In genomic region chr4:67674098-67674497, GRCh38 we compare ENCODE assay signal across 25 cellular contexts. TPM values are rescaled to one million over a fixed set of nuclear protein-coding genes. Genes with fewer than 3 reads are reported as not detected.
DNase-seq lines count a peak whose midpoint lies in the region; ATAC-seq and TF ChIP-seq lines count a peak whose summit lies in the region.
"Had no signal": no experiment of that assay in that cellular context is flagged by ENCODE, and none has a peak within 500 bp of the region (broad histone marks: within the 10 kb centered on the region; RNA-seq: fewer than 3 reads in every experiment).

No MANE protein-coding gene starts in this region.

- H3K36me3 Mint-ChIP-seq in endothelial cell (ENCODE audit: low read depth, unreplicated experiment) (peaks cover 33% of the 10 kb centered on the region), neural progenitor cell (peaks cover 44% of the 10 kb centered on the region)
- H3K36me3 Mint-ChIP-seq in natural killer cell treated with Interleukin-12 subunit alpha and Interleukin-12 subunit beta and Interleukin-15 and Interleukin-18, amount 100 ng/mL, for 72 hours = peaks cover 22% of the 10 kb centered on the region

- H3K27ac ChIP-seq in OCI-LY7 (ENCODE audit: low read depth, low read length, poor library complexity, severe bottlenecking) (no peak overlapping the region), neural progenitor cell (no peak overlapping the region)
- H3K27ac ChIP-seq: thoracic aorta, WERI-Rb-1 had no signal

- DNase-seq in GM06990 (ENCODE audit: extremely low read depth, insufficient read length) (no peak), OCI-LY7 (ENCODE audit: low spot score) (no peak), endothelial cell (ENCODE audit: low spot score) (no peak), neural progenitor cell (ENCODE audit: low spot score) (peak; percentile 2), putamen (ENCODE audit: low spot score) (no peak), NCI-H2107 (lab: John Stamatoyannopoulos, UW) (no peak)
- no peak for DNase-seq in natural killer cell treated with Interleukin-12 subunit alpha and Interleukin-12 subunit beta and Interleukin-15 and Interleukin-18, amount 100 ng/mL, for 72 hours (ENCODE audit: low spot score)
- DNase-seq: activated CD4-positive, alpha-beta memory T cell treated with anti-CD3 and anti-CD28 coated beads, Interleukin-2, amount 10 ng/mL, durations not matched to agents 7 days and 5 days; activated T-cell treated with anti-CD3 and anti-CD28 coated beads, Interleukin-2, amount 50 U/mL, for 48 hours; CD8-positive, alpha-beta T cell; cortex of kidney; DMS79; erythroblast; mucosa of descending colon; NCI-H1105; NCI-H524 treated with DMSO at 0.1 percent for 48 hours; retina; SIG-M5; T-helper 2 cell; WERI-Rb-1 had no signal

- H3K4me3 ChIP-seq in GM06990 (replicated peaks; ENCODE audit: low read depth, low read length) (no peak overlapping the region), OCI-LY7 (ENCODE audit: low read depth, low read length, poor library complexity, severe bottlenecking) (no peak overlapping the region), neural progenitor cell (no peak overlapping the region)
- H3K4me3 ChIP-seq: mucosa of descending colon, thoracic aorta had no signal

- no peak for ATAC-seq in natural killer cell treated with Interleukin-12 subunit alpha and Interleukin-12 subunit beta and Interleukin-15 and Interleukin-18, amount 100 ng/mL, for 72 hours
- no peak for ATAC-seq in HG03460 (IDR thresholded peaks at IDR 0.05; ENCODE audit: unreplicated experiment)
- ATAC-seq: activated naive CD4-positive, alpha-beta T cell treated with anti-CD3 and anti-CD28 coated beads, Interleukin-2, amount 50 U/mL, for 72 hours; CD8-positive, alpha-beta T cell; left lobe of liver; mucosa of descending colon had no signal

- H3K36me3 ChIP-seq in GM06990 (ENCODE audit: control insufficient read depth, insufficient read depth, low read length) (peaks cover 4% of the 10 kb centered on the region), OCI-LY7 (ENCODE audit: insufficient read depth, low read length) (peaks cover 95% of the 10 kb centered on the region), neural progenitor cell (peaks cover 12% of the 10 kb centered on the region)

- H3K4me2 ChIP-seq in OCI-LY7 (ENCODE audit: low read length) = no peak overlapping the region
- H3K4me2 ChIP-seq in neural progenitor cell = no peak overlapping the region

- H3K27me3 ChIP-seq in GM06990 (replicated peaks; ENCODE audit: control insufficient read depth, insufficient read depth, low read length) (no peaks in the 10 kb centered on the region), neural progenitor cell (no peaks in the 10 kb centered on the region)

- H3K9me2 ChIP-seq in OCI-LY7 (ENCODE audit: insufficient read depth, low read length) = no peaks in the 10 kb centered on the region

- H3K4me1 ChIP-seq in OCI-LY7 (ENCODE audit: insufficient read depth, low read length, poor library complexity, severe bottlenecking) = no peaks in the 10 kb centered on the region
- no peaks in the 10 kb centered on the region for H3K4me1 ChIP-seq in neural progenitor cell

- H3K9me3 ChIP-seq in OCI-LY7 (ENCODE audit: low read length) (0 out of 2 replicates have a peak, but pooled peaks cover 16% of the 10 kb centered on the region), neural progenitor cell (ENCODE audit: low read depth) (no peaks in the 10 kb centered on the region)
- H3K9me3 ChIP-seq: mucosa of descending colon, thoracic aorta had no signal

- H3K4me3 Mint-ChIP-seq in endothelial cell (ENCODE audit: unreplicated experiment) = no peak overlapping the region
- H3K4me3 Mint-ChIP-seq in neural progenitor cell = no peak overlapping the region
- no peak overlapping the region for H3K4me3 Mint-ChIP-seq in natural killer cell treated with Interleukin-12 subunit alpha and Interleukin-12 subunit beta and Interleukin-15 and Interleukin-18, amount 100 ng/mL, for 72 hours
- H3K4me3 Mint-ChIP-seq: activated CD4-positive, alpha-beta memory T cell treated with anti-CD3 and anti-CD28 coated beads, Interleukin-2, amount 10 ng/mL, durations not matched to agents 7 days and 5 days; brain; CD8-positive, alpha-beta T cell had no signal

- H2AFZ ChIP-seq in OCI-LY7 (ENCODE audit: low read length) (no peak overlapping the region), neural progenitor cell (replicated peaks) (no peak overlapping the region)

- H3K9ac ChIP-seq in neural progenitor cell = no peak overlapping the region

- BruUV-seq in OCI-LY7 (replicated peaks; lab: Mats Ljungman, UMichigan) = no TSS peak

- intact Hi-C loops in OCI-LY7 (cut with micrococcal nuclease; ENCODE audit: unreplicated experiment) = no loop called here

- no peaks in the 10 kb centered on the region for H3F3A ChIP-seq in neural progenitor cell (ENCODE audit: low read depth)

- H3K79me2 ChIP-seq in OCI-LY7 (ENCODE audit: insufficient read depth, low read depth, low read length) = no peaks in the 10 kb centered on the region
- no peaks in the 10 kb centered on the region for H3K79me2 ChIP-seq in neural progenitor cell (ENCODE audit: low read depth)

- no peaks in the 10 kb centered on the region for H3K9me3 Mint-ChIP-seq in endothelial cell (ENCODE audit: unreplicated experiment)
- no peaks in the 10 kb centered on the region for H3K9me3 Mint-ChIP-seq in neural progenitor cell
- H3K9me3 Mint-ChIP-seq in natural killer cell treated with Interleukin-12 subunit alpha and Interleukin-12 subunit beta and Interleukin-15 and Interleukin-18, amount 100 ng/mL, for 72 hours = no peaks in the 10 kb centered on the region
- H3K9me3 Mint-ChIP-seq: activated CD4-positive, alpha-beta memory T cell treated with anti-CD3 and anti-CD28 coated beads, Interleukin-2, amount 10 ng/mL, durations not matched to agents 7 days and 5 days; activated naive CD4-positive, alpha-beta T cell treated with anti-CD3 and anti-CD28 coated beads, Interleukin-2, amount 50 U/mL, for 72 hours; CD8-positive, alpha-beta T cell had no signal

- H3K27ac Mint-ChIP-seq in endothelial cell (ENCODE audit: unreplicated experiment) = no peak overlapping the region
- no peak overlapping the region for H3K27ac Mint-ChIP-seq in neural progenitor cell
- H3K27ac Mint-ChIP-seq in natural killer cell treated with Interleukin-12 subunit alpha and Interleukin-12 subunit beta and Interleukin-15 and Interleukin-18, amount 100 ng/mL, for 72 hours = no peak overlapping the region
- H3K27ac Mint-ChIP-seq: activated CD4-positive, alpha-beta memory T cell treated with anti-CD3 and anti-CD28 coated beads, Interleukin-2, amount 10 ng/mL, durations not matched to agents 7 days and 5 days; activated naive CD4-positive, alpha-beta T cell treated with anti-CD3 and anti-CD28 coated beads, Interleukin-2, amount 50 U/mL, for 72 hours; brain; CD8-positive, alpha-beta T cell had no signal

- CTCF ChIA-PET in OCI-LY7 (lab: Charles Lee; ENCODE audit: unreplicated experiment) = no interaction called here

- H3K4me1 Mint-ChIP-seq in endothelial cell (ENCODE audit: unreplicated experiment) (no peaks in the 10 kb centered on the region), neural progenitor cell (no peaks in the 10 kb centered on the region)
- H3K4me1 Mint-ChIP-seq in natural killer cell treated with Interleukin-12 subunit alpha and Interleukin-12 subunit beta and Interleukin-15 and Interleukin-18, amount 100 ng/mL, for 72 hours (ENCODE audit: low read depth in 2 of 2) = no peaks in the 10 kb centered on the region
- H3K4me1 Mint-ChIP-seq: activated CD4-positive, alpha-beta memory T cell treated with anti-CD3 and anti-CD28 coated beads, Interleukin-2, amount 10 ng/mL, durations not matched to agents 7 days and 5 days; brain had no signal

- TF ChIP-seq CTCF in GM06990 (IDR thresholded peaks at IDR 0.05; ENCODE audit: insufficient read depth, low read length, poor library complexity, severe bottlenecking) = peak; percentile 2
- 0 out of 2 replicates have a peak, but pooled peaks have one; percentile 20 for TF ChIP-seq CTCF in OCI-LY7 (conservative IDR thresholded peaks at IDR 0.05; ENCODE audit: low read length)
- peak; percentile 45 for TF ChIP-seq CTCF in endothelial cell (IDR thresholded peaks at IDR 0.05; ENCODE audit: unreplicated experiment)
- no peak for TF ChIP-seq CTCF in neural progenitor cell (IDR thresholded peaks at IDR 0.05)

- POLR2A ChIA-PET in OCI-LY7 (lab: Charles Lee) = no interaction called here

- H4K20me1 ChIP-seq in OCI-LY7 (ENCODE audit: insufficient read depth, low read length) (no peaks in the 10 kb centered on the region), neural progenitor cell (ENCODE audit: low read depth) (no peaks in the 10 kb centered on the region)

- H3K27me3 Mint-ChIP-seq in endothelial cell (ENCODE audit: unreplicated experiment) (no peaks in the 10 kb centered on the region), neural progenitor cell (ENCODE audit: insufficient read depth, low read depth) (no peaks in the 10 kb centered on the region)
- H3K27me3 Mint-ChIP-seq in natural killer cell treated with Interleukin-12 subunit alpha and Interleukin-12 subunit beta and Interleukin-15 and Interleukin-18, amount 100 ng/mL, for 72 hours = no peaks in the 10 kb centered on the region
- H3K27me3 Mint-ChIP-seq: activated CD4-positive, alpha-beta memory T cell treated with anti-CD3 and anti-CD28 coated beads, Interleukin-2, amount 10 ng/mL, durations not matched to agents 7 days and 5 days; brain had no signal

RNA-seq across cellular contexts. Expression of gene UBA6, which starts 26.9 kb away (rescaled TPM):
- 40.6 and 49.3 TPM in 2 replicates for total RNA-seq in OCI-LY7 (2014; rRNA removed; shearing (Covaris generic))
- total RNA-seq in OCI-LY7 (2022) (92.4 and 92.7 TPM in 2 replicates), endothelial cell (ENCODE audit: unreplicated experiment) (79.5 TPM), neural progenitor cell (ENCODE audit: low replicate concordance) (120 and 162 TPM in 2 replicates)
- total RNA-seq in natural killer cell treated with Interleukin-12 subunit alpha and Interleukin-12 subunit beta and Interleukin-15 and Interleukin-18, amount 100 ng/mL, for 72 hours = 10 to 100 TPM; 77.8 to 90.9 TPM
